In the genomic region with DNA sequence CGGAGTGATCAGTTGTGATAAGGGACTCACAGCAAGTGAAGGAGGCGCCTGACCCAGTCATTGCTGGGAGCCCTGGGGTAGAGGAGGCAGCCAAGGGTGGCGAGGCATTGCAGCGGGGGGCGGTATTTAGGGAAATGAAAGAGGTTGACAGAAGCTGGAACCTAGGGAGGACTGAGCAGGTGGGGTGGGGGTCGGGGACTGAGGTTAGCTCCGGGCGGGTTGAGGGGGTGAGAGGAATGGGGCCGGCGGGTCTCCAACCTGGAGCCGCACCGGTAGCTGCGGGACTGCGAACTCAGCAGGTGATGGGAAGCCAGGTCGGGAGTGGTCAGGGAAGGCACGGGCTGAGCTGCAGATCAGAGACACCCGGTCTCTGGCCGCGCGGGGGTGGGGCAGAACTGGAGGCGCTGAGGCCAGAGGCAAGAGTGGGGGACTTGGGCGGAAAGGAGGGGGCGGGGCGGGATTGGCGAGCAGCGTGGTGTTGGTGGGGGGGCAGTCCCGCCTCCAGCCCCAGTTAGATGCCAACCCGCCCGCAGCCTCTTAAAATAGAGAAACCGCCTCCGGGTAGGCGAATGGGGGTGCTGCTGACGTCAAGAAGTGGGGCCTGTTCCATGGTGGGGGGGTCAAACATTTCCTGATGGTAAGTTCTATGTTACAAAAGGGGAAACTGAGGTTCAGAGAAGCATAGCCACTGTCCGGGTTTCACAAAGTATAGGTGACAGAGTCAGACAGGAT, we compare ENCODE assay signal across 1 cellular context.
TF ChIP-seq lines count a peak whose summit lies in the region.

No MANE protein-coding gene starts in this region.

TF ChIP-seq in GM12878, 131 proteins besides CTCF, POLR2A, EP300 and RAD21 (continued from another document):
- no peak for TF ChIP-seq CEBPZ (IDR thresholded peaks at IDR 0.05; ENCODE audit: low read depth, low read length)
- no peak for TF ChIP-seq E4F1 (IDR thresholded peaks at IDR 0.05; ENCODE audit: borderline replicate concordance, partially characterized antibody)
- no peak for TF ChIP-seq ZNF622 (IDR thresholded peaks at IDR 0.05)
- peak; percentile 84 for TF ChIP-seq TBL1XR1 (IDR thresholded peaks at IDR 0.05; ENCODE audit: low read depth, low read length)
- no peak for TF ChIP-seq NR2C1 (IDR thresholded peaks at IDR 0.05)
- no peak; the same call in 1 of the 2 replicates for TF ChIP-seq MLLT1 (IDR thresholded peaks at IDR 0.05)
- peak; percentile 87 for TF ChIP-seq TCF12 (IDR thresholded peaks at IDR 0.05; ENCODE audit: low read depth, low read length)
- no peak for TF ChIP-seq JUND (IDR thresholded peaks at IDR 0.05; ENCODE audit: low read depth, low read length)
- peak; percentile 86; the same call in 1 of the 2 replicates for TF ChIP-seq POLR2AphosphoS5 (IDR thresholded peaks at IDR 0.05; ENCODE audit: low read length)
- 0 out of 2 replicates have a peak, but pooled peaks have one; percentile 41 for TF ChIP-seq PML (IDR thresholded peaks at IDR 0.05; ENCODE audit: low read length)
- TF ChIP-seq MYB (IDR thresholded peaks at IDR 0.05; ENCODE audit: borderline replicate concordance, low read depth, low read length) = 0 out of 2 replicates have a peak, but pooled peaks have one; percentile 10
- peak; percentile 63 for TF ChIP-seq BCL11A (IDR thresholded peaks at IDR 0.05; ENCODE audit: low read depth, low read length)
- TF ChIP-seq KLF5 (IDR thresholded peaks at IDR 0.05; ENCODE audit: partially characterized antibody) = no peak
- TF ChIP-seq CEBPB (IDR thresholded peaks at IDR 0.05; ENCODE audit: borderline replicate concordance in 1 of 2, low read depth in 2 of 2, low read length in 2 of 2) = no peak
- TF ChIP-seq SMAD5 (IDR thresholded peaks at IDR 0.05; ENCODE audit: low read depth) = peak; percentile 78; the same call in 1 of the 2 replicates
- TF ChIP-seq RBBP5 (conservative IDR thresholded peaks at IDR 0.05) = no peak
- TF ChIP-seq GATAD2B (conservative IDR thresholded peaks at IDR 0.05; ENCODE audit: low read depth) = peak; percentile 39; the same call in 1 of the 2 replicates
- peak; percentile 60; the same call in 1 of the 2 replicates for TF ChIP-seq RUNX3 (IDR thresholded peaks at IDR 0.05; ENCODE audit: low read length)
- TF ChIP-seq SMC3 (IDR thresholded peaks at IDR 0.05; ENCODE audit: borderline replicate concordance, low read length) = 0 out of 2 replicates have a peak, but pooled peaks have one; percentile 19
- 0 out of 2 replicates have a peak, but pooled peaks have one; percentile 19 for TF ChIP-seq NKRF (conservative IDR thresholded peaks at IDR 0.05)
- peak in 1 of 2 experiments; percentile 22; a peak in 1 of 4 replicates for TF ChIP-seq SRF (IDR thresholded peaks at IDR 0.05; ENCODE audit: low read depth in 2 of 2, low read length in 2 of 2)
- peak; percentile 12; the same call in 1 of the 2 replicates for TF ChIP-seq NFIC (IDR thresholded peaks at IDR 0.05; ENCODE audit: low read depth, low read length)
- TF ChIP-seq STAT1 (conservative IDR thresholded peaks at IDR 0.05) = no peak
